In genomic region chr1:15388201-15388880, GRCh38 we compare ENCODE assay signal across 21 cellular contexts. TPM values are rescaled to one million over a fixed set of nuclear protein-coding genes. Genes with fewer than 3 reads are reported as not detected.
A peak's percentile ranks its signal among the peaks of the same experiment; 100 is the strongest.
DNase-seq lines count a peak whose midpoint lies in the region; ATAC-seq, FAIRE-seq and TF ChIP-seq lines count a peak whose summit lies in the region.
"Had no signal": no experiment of that assay in that cellular context is flagged by ENCODE, and none has a peak within 500 bp of the region (broad histone marks: within the 10 kb centered on the region; RNA-seq: fewer than 3 reads in every experiment).

No MANE protein-coding gene starts in this region.

- TF ChIP-seq CTCF in WTC11 (IDR thresholded peaks at IDR 0.05) (no peak), esophagus squamous epithelium (IDR thresholded peaks at IDR 0.05) (no peak)

- H3K4me1 ChIP-seq in HUES64 (ENCODE audit: insufficient read depth, low read length) (peaks cover 33% of the 10 kb centered on the region), esophagus squamous epithelium (peaks cover 6 to 20% (median 10%) of the 10 kb centered on the region in 3 donors)
- no peaks in the 10 kb centered on the region for H3K4me1 ChIP-seq in CD4-positive, alpha-beta memory T cell (ENCODE audit: insufficient read depth, low read length)

- no peaks in the 10 kb centered on the region for H3K36me3 ChIP-seq in HUES64 (ENCODE audit: insufficient read depth, low read length)
- no peaks in the 10 kb centered on the region for H3K36me3 ChIP-seq in CD4-positive, alpha-beta memory T cell (ENCODE audit: insufficient read depth, low read length)
- H3K36me3 ChIP-seq in esophagus squamous epithelium = no peaks in the 10 kb centered on the region
- H3K36me3 ChIP-seq: SJSA1 had no signal

- FAIRE-seq in HTR-8/SVneo (lab: Jason Lieb, UNC) = no peak
- FAIRE-seq: RCC 7860 had no signal

- no peaks in the 10 kb centered on the region for H3K36me3 Mint-ChIP-seq in WTC11
- no peaks in the 10 kb centered on the region for H3K36me3 Mint-ChIP-seq in CD4-positive, alpha-beta memory T cell
- H3K36me3 Mint-ChIP-seq: CD4-positive, CD25-positive, alpha-beta regulatory T cell had no signal

- peaks cover 54% of the 10 kb centered on the region for H3K27me3 ChIP-seq in HUES64 (ENCODE audit: insufficient read depth, low read length)
- H3K27me3 ChIP-seq in CD4-positive, alpha-beta memory T cell (ENCODE audit: insufficient read depth, low read length) = peaks cover 4% of the 10 kb centered on the region
- H3K27me3 ChIP-seq in esophagus squamous epithelium = peaks cover 0 to 16% (median 0%) of the 10 kb centered on the region in 4 donors
- H3K27me3 ChIP-seq: SJSA1 had no signal

- no peaks in the 10 kb centered on the region for H3K9me3 Mint-ChIP-seq in WTC11
- H3K9me3 Mint-ChIP-seq in CD4-positive, alpha-beta memory T cell = peaks cover 0 to 1% (median 0%) of the 10 kb centered on the region in 8 donors
- H3K9me3 Mint-ChIP-seq: CD4-positive, CD25-positive, alpha-beta regulatory T cell had no signal

- H3K9me3 ChIP-seq in HUES64 (ENCODE audit: insufficient read depth, low read depth, low read length) (no peaks in the 10 kb centered on the region), esophagus squamous epithelium (no peaks in the 10 kb centered on the region)
- no peaks in the 10 kb centered on the region for H3K9me3 ChIP-seq in CD4-positive, alpha-beta memory T cell (ENCODE audit: control insufficient read depth in 1 of 2, low read length in 2 of 2)
- H3K9me3 ChIP-seq: SJSA1 had no signal

- peak overlapping the region; percentile 35; the same call in 1 of the 2 replicates for H3K4me3 Mint-ChIP-seq in WTC11
- H3K4me3 Mint-ChIP-seq in CD4-positive, alpha-beta memory T cell = no peak overlapping the region

- no peak for ATAC-seq in WTC11
- ATAC-seq: HCT116 had no signal

- CTCF ChIA-PET in WTC11 (lab: Charles Lee) = interaction anchor here (0.6 kb wide), 1 partner anchor 9 kb away, joined by 3 read pairs; no protein-coding TSS in a partner anchor
- CTCF ChIA-PET in CD4-positive, alpha-beta memory T cell (lab: Charles Lee; ENCODE audit: partially characterized antibody) = no interaction called here

- H3K27ac ChIP-seq in HUES64 (ENCODE audit: low read depth, low read length) (no peak overlapping the region), esophagus squamous epithelium (no peak overlapping the region)
- no peak overlapping the region for H3K27ac ChIP-seq in CD4-positive, alpha-beta memory T cell (ENCODE audit: low read depth, low read length)
- H3K27ac ChIP-seq: SJSA1 had no signal

- peaks cover 60% of the 10 kb centered on the region for H3K27me3 Mint-ChIP-seq in WTC11 (ENCODE audit: low read depth)
- H3K27me3 Mint-ChIP-seq in CD4-positive, alpha-beta memory T cell = peaks cover 7 to 15% of the 10 kb centered on the region in 2 donors

- H3K27ac Mint-ChIP-seq in WTC11 = 0 out of 2 replicates have a peak overlapping the region, but pooled peaks have one; percentile 60
- H3K27ac Mint-ChIP-seq in CD4-positive, alpha-beta memory T cell = no peak overlapping the region
- H3K27ac Mint-ChIP-seq: CD4-positive, CD25-positive, alpha-beta regulatory T cell had no signal

- 52% methylated on average over 14 of the region's 15 CpGs for WGBS in HUES64
- WGBS in esophagus squamous epithelium, 2 donors = 84 to 87% methylated on average over 10 to 11 of the region's 15 CpGs

- no peak overlapping the region for H3K9ac ChIP-seq in HUES64 (ENCODE audit: low read depth, low read length)

- intact Hi-C loops in CD4-positive, alpha-beta memory T cell (cut with micrococcal nuclease) = no loop called here
- intact Hi-C loops in esophagus squamous epithelium (cut with DNase I) = no loop called here

- 0 out of 2 replicates have a peak overlapping the region, but pooled peaks have one; percentile 3 for H3K4me3 ChIP-seq in HUES64 (ENCODE audit: low read length)
- no peak overlapping the region for H3K4me3 ChIP-seq in CD4-positive, alpha-beta memory T cell (ENCODE audit: low read length in 2 of 2)
- H3K4me3 ChIP-seq in esophagus squamous epithelium = no peak overlapping the region
- H3K4me3 ChIP-seq: SJSA1 had no signal

- peaks cover 51% of the 10 kb centered on the region for H3K4me1 Mint-ChIP-seq in WTC11
- H3K4me1 Mint-ChIP-seq in CD4-positive, alpha-beta memory T cell = peaks cover 0 to 4% (median 2%) of the 10 kb centered on the region in 4 donors

- DNase-seq in WTC11 (ENCODE audit: low spot score) (no peak), left kidney (ENCODE audit: low read depth, low spot score) (peak; percentile 24), HTR-8/SVneo (ENCODE audit: insufficient read length, low spot score) (no peak), NCI-H526 treated with DMSO at 0.1 percent for 48 hours (lab: John Stamatoyannopoulos, UW) (no peak), esophagus squamous epithelium (lab: John Stamatoyannopoulos, UW) (no peak)
- no peak for DNase-seq in CD4-positive, alpha-beta memory T cell
- DNase-seq: CD4-positive, CD25-positive, alpha-beta regulatory T cell; COR-L47; DMS79; KG1; NCI-H1105; NCI-H146; NCI-H2029; NCI-H2227 treated with DMSO at 0.1 percent for 48 hours; NCI-H524; OCI-M1 had no signal

- POLR2A ChIA-PET in WTC11 (lab: Charles Lee) = no interaction called here
- POLR2A ChIA-PET in CD4-positive, alpha-beta memory T cell (lab: Charles Lee; ENCODE audit: partially characterized antibody) = no interaction called here

- no peak for TF ChIP-seq POLR2A in esophagus squamous epithelium (IDR thresholded peaks at IDR 0.05)

TF ChIP-seq in WTC11, 78 proteins besides CTCF, POLR2A, EP300 and RAD21:
- TF ChIP-seq ZBTB43 (CRISPR knock-in tag; IDR thresholded peaks at IDR 0.05) (no peak), NFYB (CRISPR knock-in tag; conservative IDR thresholded peaks at IDR 0.05; ENCODE audit: low read depth) (no peak), NFE2L1 (CRISPR knock-in tag; IDR thresholded peaks at IDR 0.05) (no peak), ZSCAN18 (CRISPR knock-in tag; IDR thresholded peaks at IDR 0.05) (no peak), ZNF416 (CRISPR knock-in tag; IDR thresholded peaks at IDR 0.05) (no peak), PREB (CRISPR knock-in tag; IDR thresholded peaks at IDR 0.05; ENCODE audit: borderline replicate concordance) (no peak), E2F4 (CRISPR knock-in tag; IDR thresholded peaks at IDR 0.05; ENCODE audit: borderline replicate concordance, low read depth) (no peak), TP53 (CRISPR knock-in tag; IDR thresholded peaks at IDR 0.05) (no peak), FOXK1 (CRISPR knock-in tag; IDR thresholded peaks at IDR 0.05) (no peak)
TF ChIP-seq in WTC11: peak in this region for 0.

RNA-seq across cellular contexts. Expression of gene EFHD2, which starts 21.3 kb away (rescaled TPM):
- 15.1 TPM for polyA plus RNA-seq in HUES64 (2013, experiment 1 of 2)
- 15.3 TPM for polyA plus RNA-seq in HUES64 (2013, experiment 2 of 2)
- total RNA-seq in WTC11 (2021) (19.5 to 23.8 TPM (median 21.9 TPM) in 3 replicates), esophagus squamous epithelium (10 to 100 TPM; 47.5 to 79.5 (median 61.0) TPM)
- total RNA-seq in CD4-positive, alpha-beta memory T cell = 10 to 100 TPM; 46.4 to 50.3 TPM
- 10 to 100 TPM; 58.4 to 66.7 TPM for polyA plus RNA-seq in CD4-positive, alpha-beta memory T cell

RNA-seq across cellular contexts. Expression of gene CTRC, which starts 49.9 kb away (rescaled TPM):
- not detected for polyA plus RNA-seq in HUES64 (2013, experiment 1 of 2)
- polyA plus RNA-seq in HUES64 (2013, experiment 2 of 2) = not detected
- total RNA-seq in WTC11 (2021) (1.6 to 2.2 TPM (median 2.2 TPM) in 3 replicates), esophagus squamous epithelium (not detected)
- under 1 TPM in 1 of 2 experiments, not detected in 1; 0.17 TPM for total RNA-seq in CD4-positive, alpha-beta memory T cell
- not detected for polyA plus RNA-seq in CD4-positive, alpha-beta memory T cell
- total RNA-seq: SJSA1 had no signal
- polyA plus RNA-seq: BJ; CD4-positive, CD25-positive, alpha-beta regulatory T cell had no signal
